1 cellular context compared by ENCODE assay signal in genomic region chr19:2273356-2274184, GRCh38.
A peak's percentile ranks its signal among the peaks of the same experiment; 100 is the strongest.
TF ChIP-seq lines count a peak whose summit lies in the region.

No MANE protein-coding gene starts in this region.

TF ChIP-seq in HEK293, 187 proteins besides CTCF, POLR2A, EP300 and RAD21 (continued from another document and continues in another):
- TF ChIP-seq ZNF518A (tag by site-specific recombination; conservative IDR thresholded peaks at IDR 0.05; ENCODE audit: low read depth) = peak; percentile 70
- TF ChIP-seq SP3 (tag by site-specific recombination; IDR thresholded peaks at IDR 0.05) = peak; percentile 71
- peak; percentile 32 for TF ChIP-seq ZNF366 (tag by site-specific recombination; conservative IDR thresholded peaks at IDR 0.05)
- TF ChIP-seq ZNF292 (tag by site-specific recombination; IDR thresholded peaks at IDR 0.05; ENCODE audit: borderline replicate concordance, low read depth) = no peak
- TF ChIP-seq ZNF416 (tag by site-specific recombination; IDR thresholded peaks at IDR 0.05) = no peak
- TF ChIP-seq ZNF184 (tag by site-specific recombination; IDR thresholded peaks at IDR 0.05) = peak; percentile 65; the same call in 1 of the 2 replicates
- TF ChIP-seq ZNF530 (tag by site-specific recombination; IDR thresholded peaks at IDR 0.05; ENCODE audit: low read depth) = peak; percentile 82; the same call in 1 of the 2 replicates
- peak; percentile 7; the same call in 1 of the 2 replicates for TF ChIP-seq GFI1B (tag by site-specific recombination; IDR thresholded peaks at IDR 0.05)
- TF ChIP-seq WT1 (tag by site-specific recombination; IDR thresholded peaks at IDR 0.05) = peak; percentile 45
- 0 out of 2 replicates have a peak, but pooled peaks have one; percentile 14 for TF ChIP-seq EGR2 (tag by site-specific recombination; IDR thresholded peaks at IDR 0.05; ENCODE audit: low read depth)
- TF ChIP-seq, protein P1, sequence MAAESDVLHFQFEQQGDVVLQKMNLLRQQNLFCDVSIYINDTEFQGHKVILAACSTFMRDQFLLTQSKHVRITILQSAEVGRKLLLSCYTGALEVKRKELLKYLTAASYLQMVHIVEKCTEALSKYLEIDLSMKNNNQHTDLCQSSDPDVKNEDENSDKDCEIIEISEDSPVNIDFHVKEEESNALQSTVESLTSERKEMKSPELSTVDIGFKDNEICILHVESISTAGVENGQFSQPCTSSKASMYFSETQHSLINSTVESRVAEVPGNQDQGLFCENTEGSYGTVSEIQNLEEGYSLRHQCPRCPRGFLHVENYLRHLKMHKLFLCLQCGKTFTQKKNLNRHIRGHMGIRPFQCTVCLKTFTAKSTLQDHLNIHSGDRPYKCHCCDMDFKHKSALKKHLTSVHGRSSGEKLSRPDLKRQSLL (tag by site-specific recombination; IDR thresholded peaks at IDR 0.05) = peak; percentile 89
- no peak for TF ChIP-seq ZFP41 (tag by site-specific recombination; IDR thresholded peaks at IDR 0.05; ENCODE audit: borderline replicate concordance)
- TF ChIP-seq ZNF623 (tag by site-specific recombination; IDR thresholded peaks at IDR 0.05) = 0 out of 2 replicates have a peak, but pooled peaks have one; percentile 6
- TF ChIP-seq, protein P2, sequence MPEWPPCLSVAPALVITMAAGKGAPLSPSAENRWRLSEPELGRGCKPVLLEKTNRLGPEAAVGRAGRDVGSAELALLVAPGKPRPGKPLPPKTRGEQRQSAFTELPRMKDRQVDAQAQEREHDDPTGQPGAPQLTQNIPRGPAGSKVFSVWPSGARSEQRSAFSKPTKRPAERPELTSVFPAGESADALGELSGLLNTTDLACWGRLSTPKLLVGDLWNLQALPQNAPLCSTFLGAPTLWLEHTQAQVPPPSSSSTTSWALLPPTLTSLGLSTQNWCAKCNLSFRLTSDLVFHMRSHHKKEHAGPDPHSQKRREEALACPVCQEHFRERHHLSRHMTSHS (tag by site-specific recombination; IDR thresholded peaks at IDR 0.05) = no peak
- no peak for TF ChIP-seq ZNF585B (tag by site-specific recombination; IDR thresholded peaks at IDR 0.05)
- peak; percentile 30; the same call in 1 of the 2 replicates for TF ChIP-seq ZNF341 (tag by site-specific recombination; IDR thresholded peaks at IDR 0.05; ENCODE audit: low read depth)
- TF ChIP-seq ZNF335 (tag by site-specific recombination; conservative IDR thresholded peaks at IDR 0.05) = peak; percentile 83
- no peak for TF ChIP-seq GLI2 (tag by site-specific recombination; IDR thresholded peaks at IDR 0.05; ENCODE audit: borderline replicate concordance, low read depth)
- peak; percentile 91 for TF ChIP-seq ZNF660 (tag by site-specific recombination; IDR thresholded peaks at IDR 0.05)
- TF ChIP-seq ZNF501 (tag by site-specific recombination; IDR thresholded peaks at IDR 0.05) = peak; percentile 90
- no peak for TF ChIP-seq ZNF426 (tag by site-specific recombination; IDR thresholded peaks at IDR 0.05)
- no peak for TF ChIP-seq ZNF302 (tag by site-specific recombination; IDR thresholded peaks at IDR 0.05; ENCODE audit: low read depth)
- TF ChIP-seq KLF8 (tag by site-specific recombination; IDR thresholded peaks at IDR 0.05) = peak; percentile 89
- peak; percentile 50; the same call in 1 of the 2 replicates for TF ChIP-seq ZNF449 (tag by site-specific recombination; IDR thresholded peaks at IDR 0.05)
- TF ChIP-seq ZNF214 (tag by site-specific recombination; IDR thresholded peaks at IDR 0.05; ENCODE audit: borderline replicate concordance) = no peak
- no peak for TF ChIP-seq ZNF350 (tag by site-specific recombination; IDR thresholded peaks at IDR 0.05)
- no peak for TF ChIP-seq ZNF664 (tag by site-specific recombination; IDR thresholded peaks at IDR 0.05)
- TF ChIP-seq ZNF19 (tag by site-specific recombination; IDR thresholded peaks at IDR 0.05; ENCODE audit: low read depth) = no peak
- peak; percentile 96 for TF ChIP-seq ZSCAN30 (tag by site-specific recombination; IDR thresholded peaks at IDR 0.05)
- TF ChIP-seq ZNF510 (tag by site-specific recombination; IDR thresholded peaks at IDR 0.05; ENCODE audit: insufficient replicate concordance) = no peak
- TF ChIP-seq ZNF514 (tag by site-specific recombination; IDR thresholded peaks at IDR 0.05) = no peak
- TF ChIP-seq PBX3 (CRISPR knock-in tag; IDR thresholded peaks at IDR 0.05) = peak; percentile 66; the same call in 1 of the 2 replicates
- peak; percentile 57; the same call in 1 of the 2 replicates for TF ChIP-seq GLI4 (tag by site-specific recombination; IDR thresholded peaks at IDR 0.05)
- TF ChIP-seq KLF7 (tag by site-specific recombination; IDR thresholded peaks at IDR 0.05; ENCODE audit: borderline replicate concordance) = peak; percentile 47; the same call in 1 of the 2 replicates
- TF ChIP-seq ZNF677 (tag by site-specific recombination; IDR thresholded peaks at IDR 0.05) = no peak
- TF ChIP-seq ZNF211 (tag by site-specific recombination; IDR thresholded peaks at IDR 0.05; ENCODE audit: low read depth) = no peak
- no peak for TF ChIP-seq ZNF791 (tag by site-specific recombination; IDR thresholded peaks at IDR 0.05)
- TF ChIP-seq ZNF121 (tag by site-specific recombination; IDR thresholded peaks at IDR 0.05) = no peak
- peak; percentile 38 for TF ChIP-seq ZNF654 (tag by site-specific recombination; IDR thresholded peaks at IDR 0.05; ENCODE audit: low read depth)
- TF ChIP-seq ZNF600 (tag by site-specific recombination; IDR thresholded peaks at IDR 0.05) = peak; percentile 92
- peak; percentile 97 for TF ChIP-seq GLIS2 (tag by site-specific recombination; IDR thresholded peaks at IDR 0.05)
- peak; percentile 86 for TF ChIP-seq ZNF580 (tag by site-specific recombination; IDR thresholded peaks at IDR 0.05)
- peak; percentile 98 for TF ChIP-seq ZBTB11 (tag by site-specific recombination; conservative IDR thresholded peaks at IDR 0.05; ENCODE audit: low read depth)
- no peak for TF ChIP-seq ZNF37A (tag by site-specific recombination; IDR thresholded peaks at IDR 0.05)
- 0 out of 2 replicates have a peak, but pooled peaks have one; percentile 52 for TF ChIP-seq ZNF610 (tag by site-specific recombination; IDR thresholded peaks at IDR 0.05; ENCODE audit: borderline replicate concordance)
- no peak for TF ChIP-seq ZNF157 (tag by site-specific recombination; IDR thresholded peaks at IDR 0.05)
- TF ChIP-seq, protein P3, sequence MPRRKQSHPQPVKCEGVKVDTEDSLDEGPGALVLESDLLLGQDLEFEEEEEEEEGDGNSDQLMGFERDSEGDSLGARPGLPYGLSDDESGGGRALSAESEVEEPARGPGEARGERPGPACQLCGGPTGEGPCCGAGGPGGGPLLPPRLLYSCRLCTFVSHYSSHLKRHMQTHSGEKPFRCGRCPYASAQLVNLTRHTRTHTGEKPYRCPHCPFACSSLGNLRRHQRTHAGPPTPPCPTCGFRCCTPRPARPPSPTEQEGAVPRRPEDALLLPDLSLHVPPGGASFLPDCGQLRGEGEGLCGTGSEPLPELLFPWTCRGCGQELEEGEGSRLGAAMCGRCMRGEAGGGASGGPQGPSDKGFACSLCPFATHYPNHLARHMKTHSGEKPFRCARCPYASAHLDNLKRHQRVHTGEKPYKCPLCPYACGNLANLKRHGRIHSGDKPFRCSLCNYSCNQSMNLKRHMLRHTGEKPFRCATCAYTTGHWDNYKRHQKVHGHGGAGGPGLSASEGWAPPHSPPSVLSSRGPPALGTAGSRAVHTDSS (tag by site-specific recombination; IDR thresholded peaks at IDR 0.05) = no peak
- no peak for TF ChIP-seq ZNF837 (tag by site-specific recombination; IDR thresholded peaks at IDR 0.05)
- TF ChIP-seq KLF1 (tag by site-specific recombination; IDR thresholded peaks at IDR 0.05) = peak; percentile 65
- TF ChIP-seq ZNF707 (tag by site-specific recombination; IDR thresholded peaks at IDR 0.05) = no peak
- TF ChIP-seq ZBTB44 (tag by site-specific recombination; IDR thresholded peaks at IDR 0.05) = peak; percentile 59; the same call in 1 of the 2 replicates
